Comparison of ENCODE assay signal across 28 cellular contexts in genomic region chr2:149467461-149467860, GRCh38.
"Had no signal": no experiment of that assay in that cellular context is flagged by ENCODE, and none has a peak within 500 bp of the region (broad histone marks: within the 10 kb centered on the region; RNA-seq: fewer than 3 reads in every experiment).

No MANE protein-coding gene starts in this region.

- H3K9me3 Mint-ChIP-seq: activated CD4-positive, alpha-beta memory T cell treated with anti-CD3 and anti-CD28 coated beads for 36 hours; activated naive CD4-positive, alpha-beta T cell treated with anti-CD3 and anti-CD28 coated beads for 36 hours; activated naive CD8-positive, alpha-beta T cell treated with anti-CD3 and anti-CD28 coated beads, Interleukin-2, amount 10 ng/mL, durations not matched to agents 7 days and 5 days; activated T-cell treated with anti-CD3 and anti-CD28 coated beads, Interleukin-2, amount 50 U/mL, for 72 hours; stimulated activated naive CD8-positive, alpha-beta T cell treated with anti-CD3 and anti-CD28 coated beads, Interleukin-15, amount 100 ng/mL, for 72 hours had no signal

- FAIRE-seq: kidney, pancreas, urothelium cell line had no signal

- ATAC-seq: activated T-cell treated with anti-CD3 and anti-CD28 coated beads, Interleukin-2, amount 50 U/mL, for 72 hours; heart right ventricle; left lobe of liver; lower lobe of right lung; natural killer cell; pancreas; psoas muscle; stimulated activated naive CD8-positive, alpha-beta T cell treated with anti-CD3 and anti-CD28 coated beads, Interleukin-15, amount 100 ng/mL, for 72 hours; T-helper 17 cell had no signal

- H3K27me3 Mint-ChIP-seq: stimulated activated naive CD8-positive, alpha-beta T cell treated with anti-CD3 and anti-CD28 coated beads, Interleukin-15, amount 100 ng/mL, for 72 hours had no signal

- H3K4me1 ChIP-seq: esophagus squamous epithelium, heart right ventricle, lower lobe of right lung, pancreas, psoas muscle, right atrium auricular region, suprapubic skin, tibial nerve had no signal

- H3K27me3 ChIP-seq: esophagus squamous epithelium, heart right ventricle, neutrophil, pancreas, right atrium auricular region, suprapubic skin, tibial nerve had no signal

- H3K27ac ChIP-seq: coronary artery, esophagus squamous epithelium, heart right ventricle, lower lobe of right lung, neutrophil, pancreas, psoas muscle, right atrium auricular region, suprapubic skin, tibial nerve had no signal

- H3K36me3 Mint-ChIP-seq: activated CD4-positive, alpha-beta memory T cell treated with anti-CD3 and anti-CD28 coated beads for 36 hours; activated naive CD8-positive, alpha-beta T cell treated with anti-CD3 and anti-CD28 coated beads, Interleukin-2, amount 10 ng/mL, durations not matched to agents 7 days and 5 days; natural killer cell had no signal

- DNase-seq: activated CD4-positive, alpha-beta memory T cell treated with anti-CD3 and anti-CD28 coated beads for 36 hours; activated CD4-positive, alpha-beta T cell treated with anti-CD3 and anti-CD28 coated beads for 48 hours; activated CD4-positive, CD25-positive, alpha-beta regulatory T cell; activated effector memory CD4-positive, alpha-beta T cell treated with Interleukin-2 at 50 U/mL for 16 hours; activated naive CD4-positive, alpha-beta T cell treated with anti-CD3 and anti-CD28 coated beads for 36 hours; activated naive CD8-positive, alpha-beta T cell treated with anti-CD3 and anti-CD28 coated beads, Interleukin-2, amount 10 ng/mL, durations not matched to agents 7 days and 5 days; activated T-cell treated with anti-CD3 and anti-CD28 coated beads, Interleukin-2, amount 50 U/mL, for 72 hours; cerebellar nuclear complex; endodermal cell; esophagus squamous epithelium; foreskin fibroblast; heart right ventricle; kidney; lower lobe of right lung; midbrain; natural killer cell; pancreas; psoas muscle; stimulated activated CD4-positive, alpha-beta T cell treated with anti-CD3 and anti-CD28 coated beads, Interleukin-12 subunit alpha, Interleukin-12 subunit beta, amount 100 ng/mL, for 4 hours; stimulated activated naive CD8-positive, alpha-beta T cell treated with anti-CD3 and anti-CD28 coated beads, Interleukin-15, amount 100 ng/mL, for 72 hours; T-helper 17 cell had no signal

- H3K4me1 Mint-ChIP-seq: activated naive CD8-positive, alpha-beta T cell treated with anti-CD3 and anti-CD28 coated beads, Interleukin-2, amount 10 ng/mL, durations not matched to agents 7 days and 5 days; natural killer cell; stimulated activated naive CD8-positive, alpha-beta T cell treated with anti-CD3 and anti-CD28 coated beads, Interleukin-15, amount 100 ng/mL, for 72 hours; T-helper 17 cell had no signal

- H3K36me3 ChIP-seq: esophagus squamous epithelium, heart right ventricle, lower lobe of right lung, neutrophil, right atrium auricular region, suprapubic skin had no signal

- H3K4me3 Mint-ChIP-seq: activated CD4-positive, alpha-beta memory T cell treated with anti-CD3 and anti-CD28 coated beads for 36 hours; activated naive CD4-positive, alpha-beta T cell treated with anti-CD3 and anti-CD28 coated beads for 36 hours; activated naive CD8-positive, alpha-beta T cell treated with anti-CD3 and anti-CD28 coated beads, Interleukin-2, amount 10 ng/mL, durations not matched to agents 7 days and 5 days; activated T-cell treated with anti-CD3 and anti-CD28 coated beads, Interleukin-2, amount 50 U/mL, for 72 hours; endodermal cell; natural killer cell; stimulated activated naive CD8-positive, alpha-beta T cell treated with anti-CD3 and anti-CD28 coated beads, Interleukin-15, amount 100 ng/mL, for 72 hours; T-helper 17 cell had no signal

- H3K27ac Mint-ChIP-seq: activated CD4-positive, alpha-beta memory T cell treated with anti-CD3 and anti-CD28 coated beads for 36 hours; activated naive CD4-positive, alpha-beta T cell treated with anti-CD3 and anti-CD28 coated beads for 36 hours; activated naive CD8-positive, alpha-beta T cell treated with anti-CD3 and anti-CD28 coated beads, Interleukin-2, amount 10 ng/mL, durations not matched to agents 7 days and 5 days; activated T-cell treated with anti-CD3 and anti-CD28 coated beads, Interleukin-2, amount 50 U/mL, for 72 hours; natural killer cell; stimulated activated naive CD8-positive, alpha-beta T cell treated with anti-CD3 and anti-CD28 coated beads, Interleukin-15, amount 100 ng/mL, for 72 hours; T-helper 17 cell had no signal

- H3K9me3 ChIP-seq: esophagus squamous epithelium, lower lobe of right lung, neutrophil, pancreas, psoas muscle, suprapubic skin, tibial nerve had no signal

- H3K4me3 ChIP-seq: coronary artery, esophagus squamous epithelium, heart right ventricle, lower lobe of right lung, pancreas, psoas muscle, right atrium auricular region, suprapubic skin, tibial nerve had no signal
